8 cellular contexts compared by ENCODE assay signal in the genomic region with DNA sequence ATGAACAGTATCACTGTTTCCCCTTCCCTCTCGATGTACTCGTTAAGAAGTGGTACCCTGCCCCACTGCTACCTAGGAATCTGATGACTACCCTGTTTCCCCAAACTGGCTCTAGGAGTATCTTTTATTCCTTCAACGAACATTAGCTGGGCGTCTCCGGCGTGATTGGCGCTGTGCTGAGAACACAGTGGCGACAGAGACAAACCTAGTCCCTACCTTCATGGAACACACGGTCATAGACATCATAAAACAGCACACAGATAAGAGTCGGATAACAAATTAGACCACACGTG. TPM values are rescaled to one million over a fixed set of nuclear protein-coding genes. Genes with fewer than 3 reads are reported as not detected.
DNase-seq lines count a peak whose midpoint lies in the region; ATAC-seq and TF ChIP-seq lines count a peak whose summit lies in the region.

No MANE protein-coding gene starts in this region.

- TF ChIP-seq CTCF in GM12865 (IDR thresholded peaks at IDR 0.05; ENCODE audit: insufficient read depth, low read depth, low read length, missing control alignments), result no peak
- TF ChIP-seq CTCF in WERI-Rb-1 (IDR thresholded peaks at IDR 0.05; ENCODE audit: low read depth, low read length), result no peak
- no peak for TF ChIP-seq CTCF in foreskin keratinocyte (conservative IDR thresholded peaks at IDR 0.05)
- TF ChIP-seq CTCF in sigmoid colon (IDR thresholded peaks at IDR 0.05), result no peak

- DNase-seq in GM12865 (ENCODE audit: low read depth) (no peak), WERI-Rb-1 (no peak), foreskin keratinocyte (no peak), sigmoid colon (no peak)
- DNase-seq in NK-92 treated with Interleukin-12 subunit alpha and Interleukin-12 subunit beta, amount 100 ng/mL, for 24 hours (lab: John Stamatoyannopoulos, UW), result no peak

- H3K27me3 ChIP-seq in WERI-Rb-1 (ENCODE audit: insufficient read depth, low read depth, severe bottlenecking) (no peaks in the 10 kb centered on the region), foreskin keratinocyte (peaks cover 39% of the 10 kb centered on the region), sigmoid colon (peaks cover 8 to 32% (median 24%) of the 10 kb centered on the region in 3 donors)

- no peak for ATAC-seq in foreskin keratinocyte
- no peak for ATAC-seq in GM18909 (IDR thresholded peaks at IDR 0.05; ENCODE audit: poor library complexity, unreplicated experiment)
- ATAC-seq in GM21737 (IDR thresholded peaks at IDR 0.05; ENCODE audit: unreplicated experiment), result no peak
- ATAC-seq in HG03439 (IDR thresholded peaks at IDR 0.05; ENCODE audit: unreplicated experiment), result no peak

- peak overlapping the region; percentile 60 for H3K4me3 ChIP-seq in GM12865 (ENCODE audit: low read depth, low read length)
- H3K4me3 ChIP-seq in WERI-Rb-1 (ENCODE audit: low read depth, low read length), result peak overlapping the region; percentile 98
- H3K4me3 ChIP-seq in sigmoid colon, result peak overlapping the region; percentile 94 to 99 (median 96)

- 0% methylated on average over 11 of the region's 11 CpGs for WGBS in sigmoid colon, 2 donors

- no peak for TF ChIP-seq POLR2A in sigmoid colon (IDR thresholded peaks at IDR 0.05)

- H3K9me3 ChIP-seq in WERI-Rb-1 (ENCODE audit: severe bottlenecking), result no peaks in the 10 kb centered on the region
- H3K9me3 ChIP-seq in sigmoid colon, result no peaks in the 10 kb centered on the region

- intact Hi-C loops in sigmoid colon (cut with DNase I), result loop anchor here (5.0 kb wide), 1 partner anchor 155 kb away; no protein-coding TSS in a partner anchor

- H3K27ac ChIP-seq in WERI-Rb-1 (peak overlapping the region; percentile 78), foreskin keratinocyte (peak overlapping the region; percentile 35), sigmoid colon (peak overlapping the region; percentile 92 to 97 (median 96))

- no peak for TF ChIP-seq EP300 in sigmoid colon (IDR thresholded peaks at IDR 0.05)

- H3K36me3 ChIP-seq in WERI-Rb-1, result peaks cover 18% of the 10 kb centered on the region
- H3K36me3 ChIP-seq in sigmoid colon, result peaks cover 0 to 34% (median 9%) of the 10 kb centered on the region in 4 donors

- H3K4me1 ChIP-seq in foreskin keratinocyte, result no peaks in the 10 kb centered on the region
- peaks cover 0 to 33% (median 24%) of the 10 kb centered on the region in 4 donors for H3K4me1 ChIP-seq in sigmoid colon

RNA-seq across cellular contexts. Expression of gene SYMPK, which starts 0.7 kb away (rescaled TPM):
- total RNA-seq in foreskin keratinocyte (45.7 and 46.9 TPM in 2 replicates), sigmoid colon (10 to 100 TPM; 18.2 to 31.3 (median 25.3) TPM)
- polyA plus RNA-seq in foreskin keratinocyte (54.8 and 55.6 TPM in 2 replicates), sigmoid colon (10 to 100 TPM; 26.4 to 84.4 (median 30.7) TPM)

RNA-seq across cellular contexts. Expression of gene FOXA3, which starts 1.9 kb away (rescaled TPM):
- total RNA-seq in foreskin keratinocyte, result 0.04 TPM in 1 of 2 replicates, not detected in the other
- polyA plus RNA-seq in foreskin keratinocyte, result 0.02 and 0.10 TPM in 2 replicates
- total RNA-seq in sigmoid colon, result under 1 TPM in 1 of 4 donors, not detected in 3; 0.49 TPM
- 10 to 100 TPM; 28.1 to 72.8 (median 57.1) TPM for polyA plus RNA-seq in sigmoid colon

RNA-seq across cellular contexts. Expression of gene IRF2BP1, which starts 23.7 kb away (rescaled TPM):
- total RNA-seq in foreskin keratinocyte (11.2 and 12.9 TPM in 2 replicates), sigmoid colon (10 to 100 TPM; 18.0 to 25.5 (median 20.8) TPM)
- polyA plus RNA-seq in foreskin keratinocyte (10.9 and 11.7 TPM in 2 replicates), sigmoid colon (10 to 100 TPM in 2 of 3 donors, 1 to 10 TPM in 1; 7.8 to 15.2 (median 11.3) TPM)

RNA-seq across cellular contexts. Expression of gene MYPOP, which starts 40.2 kb away (rescaled TPM):
- total RNA-seq in foreskin keratinocyte, result 3.6 and 4.4 TPM in 2 replicates
- 7.1 and 8.1 TPM in 2 replicates for polyA plus RNA-seq in foreskin keratinocyte
- total RNA-seq in sigmoid colon, result 1 to 10 TPM; 1.8 to 6.1 (median 3.0) TPM
- polyA plus RNA-seq in sigmoid colon, result 1 to 10 TPM; 6.2 to 8.3 (median 6.6) TPM

RNA-seq across cellular contexts. Expression of gene RSPH6A, which starts 47.1 kb away (rescaled TPM):
- total RNA-seq in foreskin keratinocyte, result 0.24 TPM in 1 of 2 replicates, not detected in the other
- polyA plus RNA-seq in foreskin keratinocyte, result 0.08 TPM in 1 of 2 replicates, not detected in the other
- not detected for total RNA-seq in sigmoid colon
- under 1 TPM in 1 of 3 donors, not detected in 2; 0.12 TPM for polyA plus RNA-seq in sigmoid colon

Comparison
In these comparisons a context has a peak if more than half of its experiments do, and no peak if none do; other contexts are left out.
1. H3K27ac ChIP-seq: peak in every context shown above with its lines; median percentile 96 in sigmoid colon; 78 in WERI-Rb-1; 35 in foreskin keratinocyte.